ENCODE assay signal across 9 cellular contexts in the genomic region with DNA sequence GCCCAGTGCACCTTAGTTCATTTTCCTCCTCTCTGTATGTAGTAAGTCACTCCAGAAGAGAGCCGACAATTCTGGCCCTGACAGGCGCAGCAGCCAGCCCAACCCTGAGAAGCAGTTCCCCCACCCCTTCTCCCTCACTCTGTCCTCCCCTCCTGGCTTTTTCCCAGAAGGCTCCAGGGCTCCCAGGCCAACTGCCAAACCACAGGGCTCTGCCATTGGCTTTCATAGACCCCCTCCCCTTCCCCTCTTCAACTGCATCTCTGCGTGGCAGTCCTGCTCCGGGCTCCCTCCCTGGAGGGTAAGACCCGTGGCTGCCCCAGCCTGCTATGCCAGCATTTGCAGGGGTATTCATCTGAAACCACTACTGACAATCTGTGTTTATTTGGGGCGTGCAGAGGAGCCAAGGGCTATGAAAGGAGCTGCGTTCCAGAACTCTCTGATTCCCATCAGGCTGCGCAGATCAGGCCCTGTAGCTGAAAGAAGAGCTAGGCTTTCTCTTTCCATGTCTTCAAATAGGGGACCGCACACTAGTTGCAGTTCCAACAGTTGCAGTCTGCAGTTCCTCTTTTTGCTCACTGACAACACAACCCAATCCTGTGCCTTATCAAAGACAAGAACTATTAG.
A peak's percentile ranks its signal among the peaks of the same experiment; 100 is the strongest.
DNase-seq lines count a peak whose midpoint lies in the region; ATAC-seq and TF ChIP-seq lines count a peak whose summit lies in the region.
"Had no signal": no experiment of that assay in that cellular context is flagged by ENCODE, and none has a peak within 500 bp of the region (broad histone marks: within the 10 kb centered on the region; RNA-seq: fewer than 3 reads in every experiment).

No MANE protein-coding gene starts in this region.

- peaks cover 13% of the 10 kb centered on the region for H3K27me3 Mint-ChIP-seq in activated T-cell treated with anti-CD3 and anti-CD28 coated beads, Interleukin-2, amount 50 U/mL, for 72 hours (ENCODE audit: low read depth)

- peaks cover 9% of the 10 kb centered on the region for H3K4me1 Mint-ChIP-seq in activated T-cell treated with anti-CD3 and anti-CD28 coated beads, Interleukin-2, amount 50 U/mL, for 72 hours (ENCODE audit: low read depth)

- no peak overlapping the region for H3K27ac Mint-ChIP-seq in activated T-cell treated with anti-CD3 and anti-CD28 coated beads, Interleukin-2, amount 50 U/mL, for 72 hours
- H3K27ac Mint-ChIP-seq: activated naive CD4-positive, alpha-beta T cell treated with anti-CD3 and anti-CD28 coated beads, Interleukin-2, amount 50 U/mL, for 24 hours had no signal

- intact Hi-C loops in testis (cut with DNase I; ENCODE audit: low total_unique reads) = no loop called here

- peaks cover 28% of the 10 kb centered on the region for H3K4me1 ChIP-seq in testis

- no peaks in the 10 kb centered on the region for H3K36me3 ChIP-seq in testis (ENCODE audit: low read depth, missing control alignments)

- H3K27ac ChIP-seq in angular gyrus (ENCODE audit: low read depth, low read length) (peak overlapping the region; percentile 49), testis (peak overlapping the region; percentile 13 to 82)

- H3K9me3 ChIP-seq in testis = no peaks in the 10 kb centered on the region

- no peak for TF ChIP-seq CTCF in testis (IDR thresholded peaks at IDR 0.05)

- H3K36me3 Mint-ChIP-seq in activated T-cell treated with anti-CD3 and anti-CD28 coated beads, Interleukin-2, amount 50 U/mL, for 72 hours (ENCODE audit: insufficient read depth in 2 of 2) = no peaks in the 10 kb centered on the region
- H3K36me3 Mint-ChIP-seq: activated naive CD4-positive, alpha-beta T cell treated with anti-CD3 and anti-CD28 coated beads, Interleukin-2, amount 50 U/mL, for 24 hours had no signal

- H3K4me3 ChIP-seq in testis = no peak overlapping the region

- no peaks in the 10 kb centered on the region for H3K27me3 ChIP-seq in testis

- H3K9me3 Mint-ChIP-seq in activated T-cell treated with anti-CD3 and anti-CD28 coated beads, Interleukin-2, amount 50 U/mL, for 72 hours = peaks cover 2 to 3% of the 10 kb centered on the region in 2 donors
- H3K9me3 Mint-ChIP-seq: activated naive CD4-positive, alpha-beta T cell treated with anti-CD3 and anti-CD28 coated beads, Interleukin-2, amount 50 U/mL, for 24 hours had no signal

- WGBS in testis, 2 donors = 51 to 63% methylated on average over 9 of the region's 9 CpGs

- DNase-seq in DMS79 treated with DMSO at 0.1 percent for 48 hours (lab: John Stamatoyannopoulos, UW) (peak; percentile 95), MV-4-11 (lab: John Stamatoyannopoulos, UW) (peak; percentile 91), kidney tubule cell (ENCODE audit: low spot score) (peak; percentile 35), testis (peak; percentile 63), RPMI8226 (no peak)
- DNase-seq in activated T-cell treated with anti-CD3 and anti-CD28 coated beads, Interleukin-2, amount 50 U/mL, for 72 hours = no peak

- no peak overlapping the region for H3K4me3 Mint-ChIP-seq in activated T-cell treated with anti-CD3 and anti-CD28 coated beads, Interleukin-2, amount 50 U/mL, for 72 hours
- H3K4me3 Mint-ChIP-seq: activated naive CD4-positive, alpha-beta T cell treated with anti-CD3 and anti-CD28 coated beads, Interleukin-2, amount 50 U/mL, for 24 hours had no signal

- no peak for TF ChIP-seq POLR2A in testis (IDR thresholded peaks at IDR 0.05)

- peak; percentile 96 for ATAC-seq in GM21717 (IDR thresholded peaks at IDR 0.05; ENCODE audit: unreplicated experiment)
- ATAC-seq in activated T-cell treated with anti-CD3 and anti-CD28 coated beads, Interleukin-2, amount 50 U/mL, for 72 hours (replicated peaks in 1 of 2) = no peak

Comparison
In these comparisons a context has a peak if more than half of its experiments do, and no peak if none do; other contexts are left out.
1. DNase-seq: peak in DMS79 treated with DMSO at 0.1 percent for 48 hours (single experiment), MV-4-11 (single experiment), kidney tubule cell (single experiment) and testis (single experiment); none in activated T-cell treated with anti-CD3 and anti-CD28 coated beads, Interleukin-2, amount 50 U/mL, for 72 hours (0 of 2) and RPMI8226 (single experiment).